ENCODE assay signal across 1 cellular context in genomic region chr4:78137538-78137937, GRCh38.
TF ChIP-seq lines count a peak whose summit lies in the region.

No MANE protein-coding gene starts in this region.

TF ChIP-seq in K562, 482 proteins besides CTCF, POLR2A, EP300 and RAD21 (continued from another document):
- TF ChIP-seq CHD7 (IDR thresholded peaks at IDR 0.05; ENCODE audit: low read depth, low read length): no peak
- no peak for TF ChIP-seq ZNF124 (CRISPR knock-in tag; IDR thresholded peaks at IDR 0.05)
- no peak for TF ChIP-seq KLF6 (CRISPR knock-in tag; IDR thresholded peaks at IDR 0.05; ENCODE audit: borderline replicate concordance)
TF ChIP-seq in K562: peak in this region for 0.
